Comparison of ENCODE assay signal across 32 cellular contexts in genomic region chr1:248183996-248184395, GRCh38. TPM values are rescaled to one million over a fixed set of nuclear protein-coding genes. Genes with fewer than 3 reads are reported as not detected.
"Had no signal": no experiment of that assay in that cellular context is flagged by ENCODE, and none has a peak within 500 bp of the region (broad histone marks: within the 10 kb centered on the region; RNA-seq: fewer than 3 reads in every experiment).

No MANE protein-coding gene starts in this region.

- H3K36me3 Mint-ChIP-seq: stimulated activated memory B cell treated with anti-CD40 and anti-IgM and Interleukin-4, amounts not matched to agents 10 μg/mL and 1 μg/mL and 100 μg/mL, for 72 hours had no signal

- FAIRE-seq: bronchial epithelial cell, colon, endometrium, frontal cortex, islet of Langerhans, small intestine had no signal

- H2AFZ ChIP-seq: parathyroid adenoma had no signal

- H3K27ac ChIP-seq: epithelial cell of prostate, esophagus squamous epithelium, left lung, lower lobe of right lung, parathyroid adenoma, psoas muscle, sigmoid colon, upper lobe of left lung had no signal

- ATAC-seq: activated naive CD4-positive, alpha-beta T cell treated with anti-CD3 and anti-CD28 coated beads, Interleukin-2, amount 50 U/mL, for 72 hours; activated T-cell treated with anti-CD3 and anti-CD28 coated beads, Interleukin-2, amount 50 U/mL, for 72 hours; left lung; lower lobe of right lung; naive thymus-derived CD8-positive, alpha-beta T cell; psoas muscle; stimulated activated memory B cell treated with anti-CD40 and anti-IgM and Interleukin-4, amounts not matched to agents 10 μg/mL and 1 μg/mL and 100 μg/mL, for 72 hours; stimulated activated naive CD8-positive, alpha-beta T cell treated with anti-CD3 and anti-CD28 coated beads, Interleukin-15, amount 100 ng/mL, for 72 hours had no signal

- H3K4me1 ChIP-seq: esophagus squamous epithelium, left lung, lower lobe of right lung, parathyroid adenoma, psoas muscle, sigmoid colon, upper lobe of left lung had no signal

- H3K79me2 ChIP-seq: parathyroid adenoma had no signal

- H3K4me3 ChIP-seq: esophagus squamous epithelium, left lung, lower lobe of right lung, psoas muscle, sigmoid colon, upper lobe of left lung had no signal

- H3K4me3 Mint-ChIP-seq: activated T-cell treated with anti-CD3 and anti-CD28 coated beads, Interleukin-2, amount 50 U/mL, for 72 hours; central memory CD8-positive, alpha-beta T cell; naive thymus-derived CD8-positive, alpha-beta T cell; neural crest cell; stimulated activated memory B cell treated with anti-CD40 and anti-IgM and Interleukin-4, amounts not matched to agents 10 μg/mL and 1 μg/mL and 100 μg/mL, for 72 hours; stimulated activated naive CD8-positive, alpha-beta T cell treated with anti-CD3 and anti-CD28 coated beads, Interleukin-15, amount 100 ng/mL, for 72 hours had no signal

- H3K36me3 ChIP-seq: esophagus squamous epithelium, left lung, lower lobe of right lung, sigmoid colon, upper lobe of left lung had no signal

- H3K9ac ChIP-seq: parathyroid adenoma had no signal

- DNase-seq: activated CD4-positive, alpha-beta T cell treated with anti-CD3 and anti-CD28 coated beads for 4 hours; activated CD4-positive, alpha-beta T cell treated with anti-CD3 and anti-CD28 coated beads, Interleukin-2, amount 50 U/mL, for 4 hours; activated CD4-positive, CD25-positive, alpha-beta regulatory T cell; activated naive CD4-positive, alpha-beta T cell; activated T-cell treated with anti-CD3 and anti-CD28 coated beads for 4 hours; activated T-cell treated with anti-CD3 and anti-CD28 coated beads, Interleukin-2, amount 50 U/mL, for 72 hours; dermis blood vessel endothelial cell; effector CD4-positive, alpha-beta T cell; esophagus squamous epithelium; left lung; lower lobe of right lung; mesenchymal stem cell; naive thymus-derived CD8-positive, alpha-beta T cell; occipital lobe; psoas muscle; sigmoid colon; small intestine; stimulated activated CD4-positive, alpha-beta T cell treated with anti-CD3 and anti-CD28 coated beads, Interleukin-4, amount 100 ng/mL, for 24 hours; stimulated activated naive CD8-positive, alpha-beta T cell treated with anti-CD3 and anti-CD28 coated beads, Interleukin-15, amount 100 ng/mL, for 72 hours; substantia nigra; upper lobe of left lung had no signal

- H3K9me3 ChIP-seq: esophagus squamous epithelium, lower lobe of right lung, psoas muscle, upper lobe of left lung had no signal

- H3K27me3 Mint-ChIP-seq: central memory CD8-positive, alpha-beta T cell; stimulated activated naive CD8-positive, alpha-beta T cell treated with anti-CD3 and anti-CD28 coated beads, Interleukin-15, amount 100 ng/mL, for 72 hours had no signal

- H3K27me3 ChIP-seq: esophagus squamous epithelium, left lung, sigmoid colon, upper lobe of left lung had no signal

- H3K27ac Mint-ChIP-seq: activated naive CD4-positive, alpha-beta T cell treated with anti-CD3 and anti-CD28 coated beads, Interleukin-2, amount 50 U/mL, for 72 hours; activated T-cell treated with anti-CD3 and anti-CD28 coated beads, Interleukin-2, amount 50 U/mL, for 72 hours; naive thymus-derived CD8-positive, alpha-beta T cell; stimulated activated memory B cell treated with anti-CD40 and anti-IgM and Interleukin-4, amounts not matched to agents 10 μg/mL and 1 μg/mL and 100 μg/mL, for 72 hours; stimulated activated naive CD8-positive, alpha-beta T cell treated with anti-CD3 and anti-CD28 coated beads, Interleukin-15, amount 100 ng/mL, for 72 hours had no signal

- H3K4me1 Mint-ChIP-seq: central memory CD8-positive, alpha-beta T cell; naive thymus-derived CD8-positive, alpha-beta T cell; neural crest cell; stimulated activated memory B cell treated with anti-CD40 and anti-IgM and Interleukin-4, amounts not matched to agents 10 μg/mL and 1 μg/mL and 100 μg/mL, for 72 hours; stimulated activated naive CD8-positive, alpha-beta T cell treated with anti-CD3 and anti-CD28 coated beads, Interleukin-15, amount 100 ng/mL, for 72 hours had no signal

RNA-seq across cellular contexts. Expression of gene OR2M2, which starts 9.4 kb away (rescaled TPM):
- total RNA-seq: activated naive CD4-positive, alpha-beta T cell treated with anti-CD3 and anti-CD28 coated beads, Interleukin-2, amount 50 U/mL, for 72 hours; activated T-cell treated with anti-CD3 and anti-CD28 coated beads, Interleukin-2, amount 50 U/mL, for 72 hours; bronchial epithelial cell; dermis blood vessel endothelial cell; esophagus squamous epithelium; frontal cortex; left lung; lower lobe of right lung; naive thymus-derived CD8-positive, alpha-beta T cell; neural crest cell; occipital lobe; psoas muscle; upper lobe of left lung had no signal

RNA-seq across cellular contexts. Expression of gene OR2M3, which starts 13.1 kb away (rescaled TPM):
- total RNA-seq: activated naive CD4-positive, alpha-beta T cell treated with anti-CD3 and anti-CD28 coated beads, Interleukin-2, amount 50 U/mL, for 72 hours; activated T-cell treated with anti-CD3 and anti-CD28 coated beads, Interleukin-2, amount 50 U/mL, for 72 hours; dermis blood vessel endothelial cell; esophagus squamous epithelium; left lung; lower lobe of right lung; naive thymus-derived CD8-positive, alpha-beta T cell; neural crest cell; psoas muscle; sigmoid colon; upper lobe of left lung had no signal

RNA-seq across cellular contexts. Expression of gene OR2M5, which starts 39.0 kb away (rescaled TPM):
- total RNA-seq: activated naive CD4-positive, alpha-beta T cell treated with anti-CD3 and anti-CD28 coated beads, Interleukin-2, amount 50 U/mL, for 72 hours; activated T-cell treated with anti-CD3 and anti-CD28 coated beads, Interleukin-2, amount 50 U/mL, for 72 hours; bronchial epithelial cell; dermis blood vessel endothelial cell; esophagus squamous epithelium; frontal cortex; left lung; lower lobe of right lung; naive thymus-derived CD8-positive, alpha-beta T cell; neural crest cell; occipital lobe; psoas muscle; sigmoid colon; upper lobe of left lung had no signal

RNA-seq across cellular contexts. Expression of gene OR2M4, which starts 47.2 kb away (rescaled TPM):
- total RNA-seq: activated naive CD4-positive, alpha-beta T cell treated with anti-CD3 and anti-CD28 coated beads, Interleukin-2, amount 50 U/mL, for 72 hours; activated T-cell treated with anti-CD3 and anti-CD28 coated beads, Interleukin-2, amount 50 U/mL, for 72 hours; bronchial epithelial cell; dermis blood vessel endothelial cell; esophagus squamous epithelium; left lung; lower lobe of right lung; naive thymus-derived CD8-positive, alpha-beta T cell; neural crest cell; psoas muscle; sigmoid colon; upper lobe of left lung had no signal
